10 cellular contexts compared by ENCODE assay signal in the genomic region with DNA sequence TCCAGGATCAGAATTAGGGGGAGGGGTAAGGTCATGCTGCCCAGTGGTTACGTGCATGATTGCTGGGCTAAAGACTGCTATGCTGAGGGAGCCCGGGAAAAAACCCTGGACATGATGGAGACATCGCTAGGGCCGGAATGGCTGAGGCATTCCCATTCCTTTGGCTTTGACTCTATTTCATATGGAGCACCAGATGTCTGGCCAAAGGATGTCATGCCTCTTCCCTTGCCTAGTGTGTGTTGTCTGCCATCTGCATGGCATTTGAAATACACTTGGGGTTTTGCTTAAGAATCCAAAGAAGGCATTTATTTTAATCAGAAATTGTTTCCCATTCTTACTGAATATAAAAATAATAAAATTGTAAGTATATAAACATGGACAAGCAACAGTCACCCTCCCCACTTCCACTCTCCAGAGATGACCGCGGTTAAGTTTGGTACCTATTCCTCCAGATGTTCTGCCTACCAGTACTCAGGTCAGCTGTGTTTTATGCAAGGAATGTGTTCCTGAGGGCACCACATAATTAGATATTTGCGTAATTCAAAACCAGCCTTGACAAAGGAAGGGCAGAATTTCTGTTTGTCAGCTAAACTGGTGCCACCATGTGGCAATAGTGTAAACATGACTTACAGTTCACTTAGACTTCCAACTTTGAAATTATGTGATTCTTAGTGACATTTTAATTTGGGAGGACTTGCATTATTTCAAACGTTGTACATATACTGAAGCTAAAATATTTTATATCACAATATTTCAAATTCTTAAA.
DNase-seq lines count a peak whose midpoint lies in the region; ATAC-seq, FAIRE-seq and TF ChIP-seq lines count a peak whose summit lies in the region.
"Had no signal": no experiment of that assay in that cellular context is flagged by ENCODE, and none has a peak within 500 bp of the region (broad histone marks: within the 10 kb centered on the region; RNA-seq: fewer than 3 reads in every experiment).

No MANE protein-coding gene starts in this region.

- no peak overlapping the region for H3K27ac ChIP-seq in RWPE1
- H3K27ac ChIP-seq: neutrophil had no signal

- ATAC-seq in HG03439 (IDR thresholded peaks at IDR 0.05; ENCODE audit: unreplicated experiment) (no peak), GM19395 (IDR thresholded peaks at IDR 0.05; ENCODE audit: unreplicated experiment) (no peak)

- CTCF ChIA-PET in RWPE1 (lab: Yijun Ruan, JAX), result interaction anchor here (0.5 to 0.9 kb wide), 5 partner anchors 52 to 810 kb away, joined by 3 to 4 read pairs (median 3); no protein-coding TSS in a partner anchor

- FAIRE-seq in frontal cortex (lab: Jason Lieb, UNC), result peak; percentile 58
- FAIRE-seq: TTC549 had no signal

- DNase-seq in EH (ENCODE audit: low read depth) (peak; percentile 80), HS-5 (ENCODE audit: low read depth) (peak; percentile 51), RWPE1 (ENCODE audit: low spot score) (peak; percentile 26), frontal cortex (ENCODE audit: low spot score in 2 of 2) (no peak)
- no peak for DNase-seq in stimulated activated CD4-positive, alpha-beta T cell treated with anti-CD3 and anti-CD28 coated beads, Interleukin-2, amount 100 ng/mL, for 48 hours
- no peak for DNase-seq in stimulated activated CD4-positive, alpha-beta T cell treated with anti-CD3 and anti-CD28 coated beads, Interleukin-12 subunit alpha, Interleukin-12 subunit beta, amount 100 ng/mL, for 4 hours

- TF ChIP-seq CTCF in RWPE1 (conservative IDR thresholded peaks at IDR 0.05; ENCODE audit: low read depth), result peak; percentile 33; the same call in 1 of the 2 replicates

- POLR2A ChIA-PET in RWPE1 (lab: Yijun Ruan, JAX; ENCODE audit: low non-redundant PET), result no interaction called here

Comparison
In these comparisons a context has a peak if more than half of its experiments do, and no peak if none do; other contexts are left out.
1. DNase-seq: peak in EH (single experiment), HS-5 (single experiment) and RWPE1 (single experiment); none in frontal cortex (0 of 2), stimulated activated CD4-positive, alpha-beta T cell treated with anti-CD3 and anti-CD28 coated beads, Interleukin-2, amount 100 ng/mL, for 48 hours (0 of 2) and stimulated activated CD4-positive, alpha-beta T cell treated with anti-CD3 and anti-CD28 coated beads, Interleukin-12 subunit alpha, Interleukin-12 subunit beta, amount 100 ng/mL, for 4 hours (single experiment).